In the genomic region with DNA sequence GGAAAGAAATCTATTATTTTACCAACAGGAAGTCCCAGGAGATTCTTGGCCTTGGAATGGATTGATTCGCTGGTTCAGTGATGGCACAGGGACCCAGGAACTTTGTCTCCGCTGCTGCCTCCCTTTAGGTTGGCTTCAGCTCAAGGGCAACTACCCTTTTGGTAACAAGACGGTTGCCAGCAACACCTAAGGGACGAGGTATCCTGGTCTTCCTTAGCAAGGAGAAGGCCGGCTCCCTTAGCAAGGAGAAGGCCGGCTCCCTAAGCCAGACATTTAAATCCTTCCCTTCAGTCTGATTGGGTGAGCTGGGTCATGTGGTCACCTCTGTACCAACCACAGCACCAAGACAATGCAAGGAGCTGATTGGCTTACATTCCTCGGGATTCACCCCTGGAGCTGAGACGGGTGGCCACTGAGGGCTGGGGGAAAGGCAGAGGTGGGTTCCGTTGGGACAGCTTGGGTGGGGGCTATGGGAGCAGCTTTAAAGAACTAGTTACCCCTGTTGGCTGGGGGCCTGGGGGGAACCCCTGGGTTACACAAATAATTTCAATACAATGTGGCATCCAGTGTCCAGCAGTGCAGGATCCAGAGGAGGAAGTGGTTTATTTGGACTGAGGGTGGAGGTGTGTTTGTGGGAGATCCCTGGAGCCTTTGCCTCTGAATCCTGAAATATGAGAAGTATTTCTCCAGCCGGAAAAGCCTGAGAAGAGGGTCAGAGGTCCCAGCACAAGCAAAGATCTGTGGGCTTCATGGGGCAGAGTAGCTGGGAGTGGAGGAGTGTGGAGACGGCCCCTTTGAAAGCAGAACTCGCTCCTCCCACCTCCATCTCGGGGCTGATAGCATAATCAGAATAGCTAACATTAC, we compare ENCODE assay signal across 1 cellular context.
TF ChIP-seq lines count a peak whose summit lies in the region.

No MANE protein-coding gene starts in this region.

TF ChIP-seq in HepG2, 621 proteins besides CTCF, POLR2A, EP300 and RAD21 (continued from another document and continues in another):
- TF ChIP-seq ZNF614 (CRISPR knock-in tag; IDR thresholded peaks at IDR 0.05; ENCODE audit: borderline replicate concordance) (no peak), ZNF343 (CRISPR knock-in tag; IDR thresholded peaks at IDR 0.05) (0 out of 2 replicates have a peak, but pooled peaks have one; percentile 35), ZNF550 (CRISPR knock-in tag; IDR thresholded peaks at IDR 0.05; ENCODE audit: borderline replicate concordance) (no peak), ETV5 (CRISPR knock-in tag; IDR thresholded peaks at IDR 0.05; ENCODE audit: borderline replicate concordance) (peak; percentile 37), MED8 (CRISPR knock-in tag; IDR thresholded peaks at IDR 0.05; ENCODE audit: insufficient replicate concordance) (peak; percentile 61), ASH2L (IDR thresholded peaks at IDR 0.05; ENCODE audit: insufficient read length, low read depth, low read length) (peak; percentile 71), SAP130 (CRISPR knock-in tag; IDR thresholded peaks at IDR 0.05; ENCODE audit: low read depth) (peak; percentile 79), ZNF557 (CRISPR knock-in tag; IDR thresholded peaks at IDR 0.05) (no peak), JUN (CRISPR knock-in tag; IDR thresholded peaks at IDR 0.05) (no peak), HNRNPH1 (optimal IDR thresholded peaks at IDR 0.05; ENCODE audit: low read depth, low read length) (peak; percentile 77), ZNF256 (CRISPR knock-in tag; conservative IDR thresholded peaks at IDR 0.05) (no peak), ZNF674 (CRISPR knock-in tag; IDR thresholded peaks at IDR 0.05; ENCODE audit: low read depth) (no peak), RBM22 (optimal IDR thresholded peaks at IDR 0.05; ENCODE audit: low read length) (no peak), ZC3H4 (CRISPR knock-in tag; IDR thresholded peaks at IDR 0.05; ENCODE audit: borderline replicate concordance) (peak; percentile 82; the same call in 1 of the 2 replicates), MATR3 (CRISPR knock-in tag; IDR thresholded peaks at IDR 0.05) (no peak), ZNF350 (CRISPR knock-in tag; IDR thresholded peaks at IDR 0.05; ENCODE audit: borderline replicate concordance, low read depth) (0 out of 2 replicates have a peak, but pooled peaks have one; percentile 12), ZNF556 (CRISPR knock-in tag; IDR thresholded peaks at IDR 0.05; ENCODE audit: borderline replicate concordance) (no peak; the same call in 1 of the 2 replicates), MED1 (CRISPR knock-in tag; IDR thresholded peaks at IDR 0.05) (peak; percentile 21), XRCC5 (optimal IDR thresholded peaks at IDR 0.05; ENCODE audit: low read length) (peak; percentile 17)
- TF ChIP-seq, protein P1, sequence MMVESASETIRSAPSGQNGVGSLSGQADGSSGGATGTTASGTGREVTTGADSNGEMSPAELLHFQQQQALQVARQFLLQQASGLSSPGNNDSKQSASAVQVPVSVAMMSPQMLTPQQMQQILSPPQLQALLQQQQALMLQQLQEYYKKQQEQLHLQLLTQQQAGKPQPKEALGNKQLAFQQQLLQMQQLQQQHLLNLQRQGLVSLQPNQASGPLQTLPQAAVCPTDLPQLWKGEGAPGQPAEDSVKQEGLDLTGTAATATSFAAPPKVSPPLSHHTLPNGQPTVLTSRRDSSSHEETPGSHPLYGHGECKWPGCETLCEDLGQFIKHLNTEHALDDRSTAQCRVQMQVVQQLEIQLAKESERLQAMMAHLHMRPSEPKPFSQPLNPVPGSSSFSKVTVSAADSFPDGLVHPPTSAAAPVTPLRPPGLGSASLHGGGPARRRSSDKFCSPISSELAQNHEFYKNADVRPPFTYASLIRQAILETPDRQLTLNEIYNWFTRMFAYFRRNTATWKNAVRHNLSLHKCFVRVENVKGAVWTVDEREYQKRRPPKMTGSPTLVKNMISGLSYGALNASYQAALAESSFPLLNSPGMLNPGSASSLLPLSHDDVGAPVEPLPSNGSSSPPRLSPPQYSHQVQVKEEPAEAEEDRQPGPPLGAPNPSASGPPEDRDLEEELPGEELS (CRISPR knock-in tag; IDR thresholded peaks at IDR 0.05): peak; percentile 38
- TF ChIP-seq, protein P2, sequence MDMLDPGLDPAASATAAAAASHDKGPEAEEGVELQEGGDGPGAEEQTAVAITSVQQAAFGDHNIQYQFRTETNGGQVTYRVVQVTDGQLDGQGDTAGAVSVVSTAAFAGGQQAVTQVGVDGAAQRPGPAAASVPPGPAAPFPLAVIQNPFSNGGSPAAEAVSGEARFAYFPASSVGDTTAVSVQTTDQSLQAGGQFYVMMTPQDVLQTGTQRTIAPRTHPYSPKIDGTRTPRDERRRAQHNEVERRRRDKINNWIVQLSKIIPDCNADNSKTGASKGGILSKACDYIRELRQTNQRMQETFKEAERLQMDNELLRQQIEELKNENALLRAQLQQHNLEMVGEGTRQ (IDR thresholded peaks at IDR 0.05; ENCODE audit: low read depth, low read length): peak; percentile 91
- TF ChIP-seq, protein P2 (CRISPR knock-in tag; IDR thresholded peaks at IDR 0.05; ENCODE audit: borderline replicate concordance): peak; percentile 96; the same call in 1 of the 2 replicates
- TF ChIP-seq, protein P3, sequence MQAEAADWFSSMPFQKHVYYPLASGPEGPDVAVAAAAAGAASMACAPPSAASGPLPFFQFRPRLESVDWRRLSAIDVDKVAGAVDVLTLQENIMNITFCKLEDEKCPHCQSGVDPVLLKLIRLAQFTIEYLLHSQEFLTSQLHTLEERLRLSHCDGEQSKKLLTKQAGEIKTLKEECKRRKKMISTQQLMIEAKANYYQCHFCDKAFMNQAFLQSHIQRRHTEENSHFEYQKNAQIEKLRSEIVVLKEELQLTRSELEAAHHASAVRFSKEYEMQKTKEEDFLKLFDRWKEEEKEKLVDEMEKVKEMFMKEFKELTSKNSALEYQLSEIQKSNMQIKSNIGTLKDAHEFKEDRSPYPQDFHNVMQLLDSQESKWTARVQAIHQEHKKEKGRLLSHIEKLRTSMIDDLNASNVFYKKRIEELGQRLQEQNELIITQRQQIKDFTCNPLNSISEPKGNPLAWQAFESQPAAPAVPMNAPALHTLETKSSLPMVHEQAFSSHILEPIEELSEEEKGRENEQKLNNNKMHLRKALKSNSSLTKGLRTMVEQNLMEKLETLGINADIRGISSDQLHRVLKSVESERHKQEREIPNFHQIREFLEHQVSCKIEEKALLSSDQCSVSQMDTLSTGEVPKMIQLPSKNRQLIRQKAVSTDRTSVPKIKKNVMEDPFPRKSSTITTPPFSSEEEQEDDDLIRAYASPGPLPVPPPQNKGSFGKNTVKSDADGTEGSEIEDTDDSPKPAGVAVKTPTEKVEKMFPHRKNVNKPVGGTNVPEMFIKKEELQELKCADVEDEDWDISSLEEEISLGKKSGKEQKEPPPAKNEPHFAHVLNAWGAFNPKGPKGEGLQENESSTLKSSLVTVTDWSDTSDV (CRISPR knock-in tag; IDR thresholded peaks at IDR 0.05): no peak
- TF ChIP-seq, protein P4, sequence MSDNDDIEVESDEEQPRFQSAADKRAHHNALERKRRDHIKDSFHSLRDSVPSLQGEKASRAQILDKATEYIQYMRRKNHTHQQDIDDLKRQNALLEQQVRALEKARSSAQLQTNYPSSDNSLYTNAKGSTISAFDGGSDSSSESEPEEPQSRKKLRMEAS (IDR thresholded peaks at IDR 0.05): peak; percentile 20; the same call in 1 of the 2 replicates
- TF ChIP-seq, protein P5, sequence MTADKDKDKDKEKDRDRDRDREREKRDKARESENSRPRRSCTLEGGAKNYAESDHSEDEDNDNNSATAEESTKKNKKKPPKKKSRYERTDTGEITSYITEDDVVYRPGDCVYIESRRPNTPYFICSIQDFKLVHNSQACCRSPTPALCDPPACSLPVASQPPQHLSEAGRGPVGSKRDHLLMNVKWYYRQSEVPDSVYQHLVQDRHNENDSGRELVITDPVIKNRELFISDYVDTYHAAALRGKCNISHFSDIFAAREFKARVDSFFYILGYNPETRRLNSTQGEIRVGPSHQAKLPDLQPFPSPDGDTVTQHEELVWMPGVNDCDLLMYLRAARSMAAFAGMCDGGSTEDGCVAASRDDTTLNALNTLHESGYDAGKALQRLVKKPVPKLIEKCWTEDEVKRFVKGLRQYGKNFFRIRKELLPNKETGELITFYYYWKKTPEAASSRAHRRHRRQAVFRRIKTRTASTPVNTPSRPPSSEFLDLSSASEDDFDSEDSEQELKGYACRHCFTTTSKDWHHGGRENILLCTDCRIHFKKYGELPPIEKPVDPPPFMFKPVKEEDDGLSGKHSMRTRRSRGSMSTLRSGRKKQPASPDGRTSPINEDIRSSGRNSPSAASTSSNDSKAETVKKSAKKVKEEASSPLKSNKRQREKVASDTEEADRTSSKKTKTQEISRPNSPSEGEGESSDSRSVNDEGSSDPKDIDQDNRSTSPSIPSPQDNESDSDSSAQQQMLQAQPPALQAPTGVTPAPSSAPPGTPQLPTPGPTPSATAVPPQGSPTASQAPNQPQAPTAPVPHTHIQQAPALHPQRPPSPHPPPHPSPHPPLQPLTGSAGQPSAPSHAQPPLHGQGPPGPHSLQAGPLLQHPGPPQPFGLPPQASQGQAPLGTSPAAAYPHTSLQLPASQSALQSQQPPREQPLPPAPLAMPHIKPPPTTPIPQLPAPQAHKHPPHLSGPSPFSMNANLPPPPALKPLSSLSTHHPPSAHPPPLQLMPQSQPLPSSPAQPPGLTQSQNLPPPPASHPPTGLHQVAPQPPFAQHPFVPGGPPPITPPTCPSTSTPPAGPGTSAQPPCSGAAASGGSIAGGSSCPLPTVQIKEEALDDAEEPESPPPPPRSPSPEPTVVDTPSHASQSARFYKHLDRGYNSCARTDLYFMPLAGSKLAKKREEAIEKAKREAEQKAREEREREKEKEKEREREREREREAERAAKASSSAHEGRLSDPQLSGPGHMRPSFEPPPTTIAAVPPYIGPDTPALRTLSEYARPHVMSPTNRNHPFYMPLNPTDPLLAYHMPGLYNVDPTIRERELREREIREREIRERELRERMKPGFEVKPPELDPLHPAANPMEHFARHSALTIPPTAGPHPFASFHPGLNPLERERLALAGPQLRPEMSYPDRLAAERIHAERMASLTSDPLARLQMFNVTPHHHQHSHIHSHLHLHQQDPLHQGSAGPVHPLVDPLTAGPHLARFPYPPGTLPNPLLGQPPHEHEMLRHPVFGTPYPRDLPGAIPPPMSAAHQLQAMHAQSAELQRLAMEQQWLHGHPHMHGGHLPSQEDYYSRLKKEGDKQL (CRISPR knock-in tag; IDR thresholded peaks at IDR 0.05; ENCODE audit: low read depth): no peak
- TF ChIP-seq, protein P6, sequence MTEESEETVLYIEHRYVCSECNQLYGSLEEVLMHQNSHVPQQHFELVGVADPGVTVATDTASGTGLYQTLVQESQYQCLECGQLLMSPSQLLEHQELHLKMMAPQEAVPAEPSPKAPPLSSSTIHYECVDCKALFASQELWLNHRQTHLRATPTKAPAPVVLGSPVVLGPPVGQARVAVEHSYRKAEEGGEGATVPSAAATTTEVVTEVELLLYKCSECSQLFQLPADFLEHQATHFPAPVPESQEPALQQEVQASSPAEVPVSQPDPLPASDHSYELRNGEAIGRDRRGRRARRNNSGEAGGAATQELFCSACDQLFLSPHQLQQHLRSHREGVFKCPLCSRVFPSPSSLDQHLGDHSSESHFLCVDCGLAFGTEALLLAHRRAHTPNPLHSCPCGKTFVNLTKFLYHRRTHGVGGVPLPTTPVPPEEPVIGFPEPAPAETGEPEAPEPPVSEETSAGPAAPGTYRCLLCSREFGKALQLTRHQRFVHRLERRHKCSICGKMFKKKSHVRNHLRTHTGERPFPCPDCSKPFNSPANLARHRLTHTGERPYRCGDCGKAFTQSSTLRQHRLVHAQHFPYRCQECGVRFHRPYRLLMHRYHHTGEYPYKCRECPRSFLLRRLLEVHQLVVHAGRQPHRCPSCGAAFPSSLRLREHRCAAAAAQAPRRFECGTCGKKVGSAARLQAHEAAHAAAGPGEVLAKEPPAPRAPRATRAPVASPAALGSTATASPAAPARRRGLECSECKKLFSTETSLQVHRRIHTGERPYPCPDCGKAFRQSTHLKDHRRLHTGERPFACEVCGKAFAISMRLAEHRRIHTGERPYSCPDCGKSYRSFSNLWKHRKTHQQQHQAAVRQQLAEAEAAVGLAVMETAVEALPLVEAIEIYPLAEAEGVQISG (CRISPR knock-in tag; IDR thresholded peaks at IDR 0.05): peak; percentile 37; the same call in 1 of the 2 replicates
- TF ChIP-seq, protein P7, sequence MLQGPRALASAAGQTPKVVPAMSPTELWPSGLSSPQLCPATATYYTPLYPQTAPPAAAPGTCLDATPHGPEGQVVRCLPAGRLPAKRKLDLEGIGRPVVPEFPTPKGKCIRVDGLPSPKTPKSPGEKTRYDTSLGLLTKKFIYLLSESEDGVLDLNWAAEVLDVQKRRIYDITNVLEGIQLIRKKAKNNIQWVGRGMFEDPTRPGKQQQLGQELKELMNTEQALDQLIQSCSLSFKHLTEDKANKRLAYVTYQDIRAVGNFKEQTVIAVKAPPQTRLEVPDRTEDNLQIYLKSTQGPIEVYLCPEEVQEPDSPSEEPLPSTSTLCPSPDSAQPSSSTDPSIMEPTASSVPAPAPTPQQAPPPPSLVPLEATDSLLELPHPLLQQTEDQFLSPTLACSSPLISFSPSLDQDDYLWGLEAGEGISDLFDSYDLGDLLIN (CRISPR knock-in tag; IDR thresholded peaks at IDR 0.05; ENCODE audit: borderline replicate concordance): no peak
- TF ChIP-seq, protein P8, sequence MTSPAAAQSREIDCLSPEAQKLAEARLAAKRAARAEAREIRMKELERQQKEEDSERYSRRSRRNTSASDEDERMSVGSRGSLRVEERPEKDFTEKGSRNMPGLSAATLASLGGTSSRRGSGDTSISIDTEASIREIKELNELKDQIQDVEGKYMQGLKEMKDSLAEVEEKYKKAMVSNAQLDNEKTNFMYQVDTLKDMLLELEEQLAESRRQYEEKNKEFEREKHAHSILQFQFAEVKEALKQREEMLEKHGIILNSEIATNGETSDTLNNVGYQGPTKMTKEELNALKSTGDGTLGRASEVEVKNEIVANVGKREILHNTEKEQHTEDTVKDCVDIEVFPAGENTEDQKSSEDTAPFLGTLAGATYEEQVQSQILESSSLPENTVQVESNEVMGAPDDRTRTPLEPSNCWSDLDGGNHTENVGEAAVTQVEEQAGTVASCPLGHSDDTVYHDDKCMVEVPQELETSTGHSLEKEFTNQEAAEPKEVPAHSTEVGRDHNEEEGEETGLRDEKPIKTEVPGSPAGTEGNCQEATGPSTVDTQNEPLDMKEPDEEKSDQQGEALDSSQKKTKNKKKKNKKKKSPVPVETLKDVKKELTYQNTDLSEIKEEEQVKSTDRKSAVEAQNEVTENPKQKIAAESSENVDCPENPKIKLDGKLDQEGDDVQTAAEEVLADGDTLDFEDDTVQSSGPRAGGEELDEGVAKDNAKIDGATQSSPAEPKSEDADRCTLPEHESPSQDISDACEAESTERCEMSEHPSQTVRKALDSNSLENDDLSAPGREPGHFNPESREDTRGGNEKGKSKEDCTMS (CRISPR knock-in tag; conservative IDR thresholded peaks at IDR 0.05): no peak
- TF ChIP-seq, protein P9, sequence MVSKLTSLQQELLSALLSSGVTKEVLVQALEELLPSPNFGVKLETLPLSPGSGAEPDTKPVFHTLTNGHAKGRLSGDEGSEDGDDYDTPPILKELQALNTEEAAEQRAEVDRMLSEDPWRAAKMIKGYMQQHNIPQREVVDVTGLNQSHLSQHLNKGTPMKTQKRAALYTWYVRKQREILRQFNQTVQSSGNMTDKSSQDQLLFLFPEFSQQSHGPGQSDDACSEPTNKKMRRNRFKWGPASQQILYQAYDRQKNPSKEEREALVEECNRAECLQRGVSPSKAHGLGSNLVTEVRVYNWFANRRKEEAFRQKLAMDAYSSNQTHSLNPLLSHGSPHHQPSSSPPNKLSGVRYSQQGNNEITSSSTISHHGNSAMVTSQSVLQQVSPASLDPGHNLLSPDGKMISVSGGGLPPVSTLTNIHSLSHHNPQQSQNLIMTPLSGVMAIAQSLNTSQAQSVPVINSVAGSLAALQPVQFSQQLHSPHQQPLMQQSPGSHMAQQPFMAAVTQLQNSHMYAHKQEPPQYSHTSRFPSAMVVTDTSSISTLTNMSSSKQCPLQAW (CRISPR knock-in tag; IDR thresholded peaks at IDR 0.05): peak; percentile 52; the same call in 1 of the 2 replicates
